17 cellular contexts compared by ENCODE assay signal in the genomic region with DNA sequence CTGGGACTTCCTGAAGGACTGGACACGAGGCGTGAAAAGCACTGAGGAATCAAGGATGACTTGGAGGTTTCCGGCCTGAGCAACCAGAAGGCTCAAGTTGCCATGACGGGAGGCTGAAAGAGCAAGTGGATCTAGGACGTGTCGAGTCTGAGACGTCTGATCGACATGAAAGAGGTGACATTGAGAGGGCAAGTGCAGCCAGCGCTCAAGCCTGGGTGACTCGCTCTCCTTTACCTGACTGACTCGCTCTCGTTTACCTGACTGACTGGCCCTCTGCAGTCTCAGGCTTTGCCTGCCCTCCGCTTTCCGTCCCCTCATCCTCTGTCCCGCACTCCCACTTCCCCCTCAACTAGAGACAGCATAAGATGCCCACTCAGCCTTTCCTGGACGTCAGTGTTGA.
DNase-seq lines count a peak whose midpoint lies in the region; ATAC-seq and TF ChIP-seq lines count a peak whose summit lies in the region.
"Had no signal": no experiment of that assay in that cellular context is flagged by ENCODE, and none has a peak within 500 bp of the region (broad histone marks: within the 10 kb centered on the region; RNA-seq: fewer than 3 reads in every experiment).

No MANE protein-coding gene starts in this region.

- H3K4me1 Mint-ChIP-seq in activated CD4-positive, alpha-beta T cell treated with anti-CD3 and anti-CD28 coated beads, Interleukin-2, amount 10 ng/mL, durations not matched to agents 24 days and 14 days: peaks cover 73% of the 10 kb centered on the region
- H3K4me1 Mint-ChIP-seq in activated T-helper 1 cell treated with anti-CD3 and anti-CD28 coated beads, Interleukin-12 subunit alpha, Interleukin-12 subunit beta, Interleukin-2, Interleukin-4 antibody, amounts not matched to agents 30 ng/mL and 10 ng/mL and 1 ng/mL, durations not matched to agents 14 hours and 24 hours and 36 hours (ENCODE audit: low read depth): peaks cover 84% of the 10 kb centered on the region

- peak overlapping the region; percentile 82 for H3K27ac Mint-ChIP-seq in activated CD4-positive, alpha-beta T cell treated with anti-CD3 and anti-CD28 coated beads, Interleukin-2, amount 10 ng/mL, durations not matched to agents 24 days and 14 days
- peak overlapping the region; percentile 31 for H3K27ac Mint-ChIP-seq in activated T-helper 1 cell treated with anti-CD3 and anti-CD28 coated beads, Interleukin-12 subunit alpha, Interleukin-12 subunit beta, Interleukin-2, Interleukin-4 antibody, amounts not matched to agents 30 ng/mL and 10 ng/mL and 1 ng/mL, durations not matched to agents 14 hours and 24 hours and 36 hours
- H3K27ac Mint-ChIP-seq: activated naive CD4-positive, alpha-beta T cell treated with anti-CD3 and anti-CD28 coated beads, Interleukin-2, amount 10 ng/mL, durations not matched to agents 7 days and 5 days had no signal

- no peaks in the 10 kb centered on the region for H3K27me3 Mint-ChIP-seq in activated CD4-positive, alpha-beta T cell treated with anti-CD3 and anti-CD28 coated beads, Interleukin-2, amount 10 ng/mL, durations not matched to agents 24 days and 14 days
- no peaks in the 10 kb centered on the region for H3K27me3 Mint-ChIP-seq in activated T-helper 1 cell treated with anti-CD3 and anti-CD28 coated beads, Interleukin-12 subunit alpha, Interleukin-12 subunit beta, Interleukin-2, Interleukin-4 antibody, amounts not matched to agents 30 ng/mL and 10 ng/mL and 1 ng/mL, durations not matched to agents 14 hours and 24 hours and 36 hours (ENCODE audit: insufficient read depth)
- H3K27me3 Mint-ChIP-seq: activated naive CD4-positive, alpha-beta T cell treated with anti-CD3 and anti-CD28 coated beads, Interleukin-2, amount 10 ng/mL, durations not matched to agents 7 days and 5 days had no signal

- H3K36me3 Mint-ChIP-seq in activated CD4-positive, alpha-beta T cell treated with anti-CD3 and anti-CD28 coated beads, Interleukin-2, amount 10 ng/mL, durations not matched to agents 24 days and 14 days (ENCODE audit: low read depth): peaks cover 70% of the 10 kb centered on the region
- peaks cover 45% of the 10 kb centered on the region for H3K36me3 Mint-ChIP-seq in activated T-helper 1 cell treated with anti-CD3 and anti-CD28 coated beads, Interleukin-12 subunit alpha, Interleukin-12 subunit beta, Interleukin-2, Interleukin-4 antibody, amounts not matched to agents 30 ng/mL and 10 ng/mL and 1 ng/mL, durations not matched to agents 14 hours and 24 hours and 36 hours (ENCODE audit: low read depth)

- H3K79me2 ChIP-seq in smooth muscle cell (ENCODE audit: low read depth): no peaks in the 10 kb centered on the region

- 90% methylated on average over 16 of the region's 16 CpGs for WGBS in liver
- 85% methylated on average over 16 of the region's 16 CpGs for WGBS in smooth muscle cell (ENCODE audit: low lambda C conversion rate)

- TF ChIP-seq CTCF in liver (IDR thresholded peaks at IDR 0.05; ENCODE audit: low read depth, low read length, missing input control) (no peak), smooth muscle cell (IDR thresholded peaks at IDR 0.05; ENCODE audit: borderline replicate concordance, insufficient read depth, poor library complexity, severe bottlenecking) (no peak), breast epithelium (IDR thresholded peaks at IDR 0.05) (no peak), GM20000 (IDR thresholded peaks at IDR 0.05; ENCODE audit: extremely low read depth, missing control alignments) (no peak)

- ATAC-seq in GM19397 (IDR thresholded peaks at IDR 0.05; ENCODE audit: unreplicated experiment): no peak

- H4K20me1 ChIP-seq in smooth muscle cell (ENCODE audit: low read depth): peaks cover 46% of the 10 kb centered on the region

- H3K27me3 ChIP-seq in liver (ENCODE audit: control insufficient read depth in 4 of 4, insufficient read depth in 4 of 4, low read length in 3 of 4) (no peaks in the 10 kb centered on the region), smooth muscle cell (ENCODE audit: low read depth) (no peaks in the 10 kb centered on the region), breast epithelium (no peaks in the 10 kb centered on the region)
- H3K27me3 ChIP-seq: MG63, suprapubic skin had no signal

- peaks cover 17% of the 10 kb centered on the region for H3F3A ChIP-seq in smooth muscle cell (ENCODE audit: low read depth)

- intact Hi-C loops in activated CD4-positive, alpha-beta T cell treated with anti-CD3 and anti-CD28 coated beads, Interleukin-2, amount 10 ng/mL, durations not matched to agents 24 days and 14 days (cut with micrococcal nuclease): no loop called here
- intact Hi-C loops in activated T-helper 1 cell treated with anti-CD3 and anti-CD28 coated beads, Interleukin-12 subunit alpha, Interleukin-12 subunit beta, Interleukin-2, Interleukin-4 antibody, amounts not matched to agents 30 ng/mL and 10 ng/mL and 1 ng/mL, durations not matched to agents 14 hours and 24 hours and 36 hours (cut with micrococcal nuclease): no loop called here
- intact Hi-C loops in breast epithelium (cut with DNase I; ENCODE audit: low total_unique reads): no loop called here

- H3K9me3 Mint-ChIP-seq in activated CD4-positive, alpha-beta T cell treated with anti-CD3 and anti-CD28 coated beads, Interleukin-2, amount 10 ng/mL, durations not matched to agents 24 days and 14 days: no peaks in the 10 kb centered on the region
- no peaks in the 10 kb centered on the region for H3K9me3 Mint-ChIP-seq in activated T-helper 1 cell treated with anti-CD3 and anti-CD28 coated beads, Interleukin-12 subunit alpha, Interleukin-12 subunit beta, Interleukin-2, Interleukin-4 antibody, amounts not matched to agents 30 ng/mL and 10 ng/mL and 1 ng/mL, durations not matched to agents 14 hours and 24 hours and 36 hours
- H3K9me3 Mint-ChIP-seq: activated naive CD4-positive, alpha-beta T cell treated with anti-CD3 and anti-CD28 coated beads, Interleukin-2, amount 10 ng/mL, durations not matched to agents 7 days and 5 days had no signal

- H3K9ac ChIP-seq in liver (ENCODE audit: low read depth in 1 of 2, low read length in 2 of 2) (no peak overlapping the region), smooth muscle cell (ENCODE audit: low read depth) (no peak overlapping the region)
- H3K9ac ChIP-seq: GM23248, SK-N-SH had no signal

- no peak for DNase-seq in activated CD4-positive, alpha-beta T cell treated with anti-CD3 and anti-CD28 coated beads, Interleukin-2, amount 10 ng/mL, durations not matched to agents 24 days and 14 days
- DNase-seq in activated CD4-positive, alpha-beta T cell treated with anti-CD3 and anti-CD28 coated beads for 1 hour: no peak
- no peak for DNase-seq in activated T-helper 1 cell treated with anti-CD3 and anti-CD28 coated beads, Interleukin-12 subunit alpha, Interleukin-12 subunit beta, Interleukin-2, Interleukin-4 antibody, amounts not matched to agents 30 ng/mL and 10 ng/mL and 1 ng/mL, durations not matched to agents 14 hours and 24 hours and 36 hours (ENCODE audit: low spot score)
- DNase-seq in smooth muscle cell (lab: John Stamatoyannopoulos, UW; ENCODE audit: unreplicated experiment) (no peak), breast epithelium (ENCODE audit: low spot score in 2 of 2) (no peak), GM20000 (ENCODE audit: low spot score) (no peak)
- DNase-seq: 8988T; activated naive CD4-positive, alpha-beta T cell treated with anti-CD3 and anti-CD28 coated beads, Interleukin-2, amount 10 ng/mL, durations not matched to agents 7 days and 5 days; effector memory CD4-positive, alpha-beta T cell; GM23248; hypothalamus; MG63; NCI-H187; SK-N-SH had no signal

- TF ChIP-seq POLR2A in breast epithelium (IDR thresholded peaks at IDR 0.05): no peak

- H3K36me3 ChIP-seq in liver (ENCODE audit: control insufficient read depth in 4 of 4, insufficient read depth in 3 of 4, low read depth in 1 of 4, low read length in 3 of 4) (peaks cover 0 to 20% (median 20%) of the 10 kb centered on the region in 4 donors), smooth muscle cell (ENCODE audit: low read depth) (no peaks in the 10 kb centered on the region), breast epithelium (no peaks in the 10 kb centered on the region)

- H3K4me3 Mint-ChIP-seq in activated CD4-positive, alpha-beta T cell treated with anti-CD3 and anti-CD28 coated beads, Interleukin-2, amount 10 ng/mL, durations not matched to agents 24 days and 14 days: no peak overlapping the region
- H3K4me3 Mint-ChIP-seq in activated T-helper 1 cell treated with anti-CD3 and anti-CD28 coated beads, Interleukin-12 subunit alpha, Interleukin-12 subunit beta, Interleukin-2, Interleukin-4 antibody, amounts not matched to agents 30 ng/mL and 10 ng/mL and 1 ng/mL, durations not matched to agents 14 hours and 24 hours and 36 hours: no peak overlapping the region
- H3K4me3 Mint-ChIP-seq: activated naive CD4-positive, alpha-beta T cell treated with anti-CD3 and anti-CD28 coated beads, Interleukin-2, amount 10 ng/mL, durations not matched to agents 7 days and 5 days had no signal

- H3K4me3 ChIP-seq in liver (ENCODE audit: low read depth in 1 of 3, low read length in 3 of 3) (no peak overlapping the region), smooth muscle cell (no peak overlapping the region), breast epithelium (no peak overlapping the region)
- H3K4me3 ChIP-seq: GM23248, MG63, suprapubic skin had no signal

- H3K4me1 ChIP-seq in liver (ENCODE audit: control insufficient read depth in 4 of 4, insufficient read depth in 4 of 4, low read length in 3 of 4): peaks cover 0 to 44% (median 36%) of the 10 kb centered on the region in 4 donors
- H3K4me1 ChIP-seq in smooth muscle cell (ENCODE audit: low read depth): no peaks in the 10 kb centered on the region
- H3K4me1 ChIP-seq in breast epithelium: no peaks in the 10 kb centered on the region

- H3K4me2 ChIP-seq in smooth muscle cell: no peak overlapping the region
- H3K4me2 ChIP-seq: SK-N-SH had no signal

- no peaks in the 10 kb centered on the region for H3K9me3 ChIP-seq in liver (ENCODE audit: control insufficient read depth in 4 of 4, low read length in 3 of 4)
- H3K9me3 ChIP-seq in smooth muscle cell (replicated peaks; ENCODE audit: low read depth): no peaks in the 10 kb centered on the region
- no peaks in the 10 kb centered on the region for H3K9me3 ChIP-seq in breast epithelium
- H3K9me3 ChIP-seq: MG63, SK-N-SH, suprapubic skin had no signal

- H2AFZ ChIP-seq in smooth muscle cell (ENCODE audit: low read depth): no peak overlapping the region
- H2AFZ ChIP-seq: GM23248 had no signal

- H3K27ac ChIP-seq in liver (ENCODE audit: low read depth in 1 of 2, low read length in 2 of 2) (peak overlapping the region; percentile 69 to 75), smooth muscle cell (ENCODE audit: low read depth) (peak overlapping the region; percentile 74), breast epithelium (no peak overlapping the region)
- H3K27ac ChIP-seq: GM23248, suprapubic skin had no signal

- no peak for TF ChIP-seq RAD21 in liver (IDR thresholded peaks at IDR 0.05)

TF ChIP-seq in liver, 16 proteins besides CTCF, POLR2A, EP300 and RAD21 (continues in another document):
- TF ChIP-seq HNF4A (conservative IDR thresholded peaks at IDR 0.05) (no peak), ATF3 (IDR thresholded peaks at IDR 0.05) (no peak), HNF4G (IDR thresholded peaks at IDR 0.05) (no peak), EGR1 (IDR thresholded peaks at IDR 0.05; ENCODE audit: low read depth in 2 of 2) (no peak)

Comparison
In these comparisons a context has a peak if more than half of its experiments do, and no peak if none do; other contexts are left out.
1. H3K27ac ChIP-seq: peak in liver (2 of 2) and smooth muscle cell (single experiment); none in breast epithelium (0 of 2).